ENCODE assay signal across 24 cellular contexts in the genomic region with DNA sequence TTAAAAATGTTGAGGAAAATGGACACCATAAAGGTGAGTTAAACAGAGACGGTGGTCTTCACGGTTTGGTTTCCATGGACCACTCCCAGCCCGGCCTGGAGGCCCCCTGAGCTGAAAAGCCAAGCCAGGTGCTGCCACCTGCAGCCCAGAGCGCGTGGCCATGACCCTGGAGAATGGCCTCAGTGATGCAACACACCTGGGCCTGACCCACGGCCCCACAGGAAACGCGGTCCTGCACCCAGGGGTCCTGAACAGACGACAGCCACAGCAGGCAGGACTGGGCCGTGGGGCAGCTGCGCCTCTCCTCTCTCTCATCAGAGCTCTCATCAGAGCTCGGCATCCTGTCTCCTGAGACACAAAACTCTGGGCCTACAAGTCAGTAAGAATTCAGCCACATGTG.
DNase-seq lines count a peak whose midpoint lies in the region; ATAC-seq and TF ChIP-seq lines count a peak whose summit lies in the region.
"Had no signal": no experiment of that assay in that cellular context is flagged by ENCODE, and none has a peak within 500 bp of the region (broad histone marks: within the 10 kb centered on the region; RNA-seq: fewer than 3 reads in every experiment).

No MANE protein-coding gene starts in this region.

- WGBS in right cardiac atrium, result 79% methylated on average over 12 of the region's 12 CpGs

- H3K36me3 Mint-ChIP-seq in endothelial cell (ENCODE audit: low read depth, unreplicated experiment), result peaks cover 27% of the 10 kb centered on the region

- no peak overlapping the region for H3K27ac ChIP-seq in right cardiac atrium (ENCODE audit: low read length)
- no peak overlapping the region for H3K27ac ChIP-seq in VCaP
- H3K27ac ChIP-seq: heart right ventricle, HL-60, neutrophil had no signal

- no peak overlapping the region for H3K4me3 ChIP-seq in right cardiac atrium (ENCODE audit: low read length)
- H3K4me3 ChIP-seq: heart right ventricle, lung had no signal

- DNase-seq in Right ventricle myocardium superior (peak; percentile 21), right cardiac atrium (no peak), left kidney (ENCODE audit: low read depth, low spot score) (peak; percentile 7), endothelial cell (ENCODE audit: low spot score) (no peak), MV-4-11 (lab: John Stamatoyannopoulos, UW) (no peak), Right ventricle myocardium inferior (ENCODE audit: missing footprints) (no peak), sciatic nerve (ENCODE audit: low spot score) (no peak)
- DNase-seq: 8988T; activated CD4-positive, alpha-beta T cell treated with anti-CD3 and anti-CD28 coated beads for 48 hours; activated naive CD4-positive, alpha-beta T cell treated with anti-CD3 and anti-CD28 coated beads, Interleukin-2, amount 50 U/mL, for 16 hours; anterior cingulate cortex; COR-L47; DMS79 treated with DMSO at 0.1 percent for 48 hours; GOT3; heart right ventricle; NCI-H1436; NCI-H526; SHP77 treated with DMSO at 0.1 percent for 48 hours; stimulated activated CD4-positive, alpha-beta T cell treated with anti-CD3 and anti-CD28 coated beads, Interleukin-4, amount 100 ng/mL, for 24 hours; stimulated activated naive CD8-positive, alpha-beta T cell treated with anti-CD3 and anti-CD28 coated beads, Interleukin-15, Interleukin-2, amounts not matched to agents 100 U/mL and 50 U/mL, for 24 hours had no signal

- TF ChIP-seq CTCF in VCaP (conservative IDR thresholded peaks at IDR 0.05), result peak; percentile 31; the same call in 1 of the 2 replicates
- no peak for TF ChIP-seq CTCF in endothelial cell (IDR thresholded peaks at IDR 0.05; ENCODE audit: unreplicated experiment)

- H3K4me3 Mint-ChIP-seq in endothelial cell (ENCODE audit: unreplicated experiment), result no peak overlapping the region

- H3K4me1 ChIP-seq in right cardiac atrium (ENCODE audit: control insufficient read depth, insufficient read depth, low read length), result no peaks in the 10 kb centered on the region
- H3K4me1 ChIP-seq: heart right ventricle had no signal

- no peaks in the 10 kb centered on the region for H3K4me1 Mint-ChIP-seq in endothelial cell (ENCODE audit: unreplicated experiment)

- no peaks in the 10 kb centered on the region for H3K27me3 ChIP-seq in right cardiac atrium (ENCODE audit: control insufficient read depth, insufficient read depth)
- H3K27me3 ChIP-seq: heart right ventricle, neutrophil had no signal

- H3K27me3 Mint-ChIP-seq in endothelial cell (ENCODE audit: unreplicated experiment), result peaks cover 6% of the 10 kb centered on the region

- no peak overlapping the region for H3K27ac Mint-ChIP-seq in endothelial cell (ENCODE audit: unreplicated experiment)

- H3K9me3 ChIP-seq in right cardiac atrium (ENCODE audit: control insufficient read depth, low read length), result no peaks in the 10 kb centered on the region
- H3K9me3 ChIP-seq: heart right ventricle, neutrophil had no signal

- no peaks in the 10 kb centered on the region for H3K9me3 Mint-ChIP-seq in endothelial cell (ENCODE audit: unreplicated experiment)

- intact Hi-C loops in Right ventricle myocardium superior (cut with DNase I), result no loop called here
- intact Hi-C loops in right cardiac atrium (cut with DNase I), result no loop called here
- intact Hi-C loops in Right ventricle myocardium inferior (cut with DNase I), result no loop called here
- intact Hi-C loops in sciatic nerve (cut with DNase I), result no loop called here

- ATAC-seq in Right ventricle myocardium superior (ENCODE audit: poor library complexity), result no peak
- no peak for ATAC-seq in right cardiac atrium
- ATAC-seq in Right ventricle myocardium inferior, result no peak
- no peak for ATAC-seq in sciatic nerve
- ATAC-seq: heart right ventricle; stimulated activated naive CD8-positive, alpha-beta T cell treated with anti-CD3 and anti-CD28 coated beads, Interleukin-15, Interleukin-2, amounts not matched to agents 100 U/mL and 50 U/mL, for 24 hours had no signal

Comparison
In these comparisons a context has a peak if more than half of its experiments do, and no peak if none do; other contexts are left out.
1. DNase-seq: peak in Right ventricle myocardium superior (single experiment) and left kidney (single experiment); none in right cardiac atrium (0 of 3), endothelial cell (single experiment), MV-4-11 (single experiment), Right ventricle myocardium inferior (single experiment) and sciatic nerve (single experiment).